ENCODE assay signal across 2 cellular contexts in the genomic region with DNA sequence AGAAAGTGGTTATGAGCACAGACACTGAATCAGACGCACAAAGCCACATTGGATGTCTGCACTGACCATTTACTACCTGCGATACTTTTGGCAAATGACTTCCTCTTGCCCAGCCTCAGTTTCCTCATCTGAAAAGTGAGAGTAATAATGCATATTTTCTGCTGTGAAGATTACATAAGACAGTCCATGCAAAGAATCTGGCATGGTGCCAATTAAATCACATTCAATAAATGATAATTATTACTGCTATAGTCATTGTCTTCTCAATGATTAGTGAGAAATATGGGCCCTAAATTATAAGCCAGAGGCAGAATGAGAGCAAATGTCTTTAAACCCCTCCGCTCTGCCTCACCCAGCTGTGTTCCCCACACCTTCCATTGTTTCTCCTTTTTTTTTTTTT.
TF ChIP-seq lines count a peak whose summit lies in the region.

No MANE protein-coding gene starts in this region.

TF ChIP-seq in HEK293, 187 proteins besides CTCF, POLR2A, EP300 and RAD21:
- TF ChIP-seq, protein P1, sequence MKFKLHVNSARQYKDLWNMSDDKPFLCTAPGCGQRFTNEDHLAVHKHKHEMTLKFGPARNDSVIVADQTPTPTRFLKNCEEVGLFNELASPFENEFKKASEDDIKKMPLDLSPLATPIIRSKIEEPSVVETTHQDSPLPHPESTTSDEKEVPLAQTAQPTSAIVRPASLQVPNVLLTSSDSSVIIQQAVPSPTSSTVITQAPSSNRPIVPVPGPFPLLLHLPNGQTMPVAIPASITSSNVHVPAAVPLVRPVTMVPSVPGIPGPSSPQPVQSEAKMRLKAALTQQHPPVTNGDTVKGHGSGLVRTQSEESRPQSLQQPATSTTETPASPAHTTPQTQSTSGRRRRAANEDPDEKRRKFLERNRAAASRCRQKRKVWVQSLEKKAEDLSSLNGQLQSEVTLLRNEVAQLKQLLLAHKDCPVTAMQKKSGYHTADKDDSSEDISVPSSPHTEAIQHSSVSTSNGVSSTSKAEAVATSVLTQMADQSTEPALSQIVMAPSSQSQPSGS (tag by site-specific recombination; IDR thresholded peaks at IDR 0.05; ENCODE audit: low read depth), result no peak
- no peak for TF ChIP-seq ZNF785 (tag by site-specific recombination; IDR thresholded peaks at IDR 0.05)
- no peak for TF ChIP-seq GLIS2 (tag by site-specific recombination; IDR thresholded peaks at IDR 0.05)
- TF ChIP-seq ZNF184 (tag by site-specific recombination; IDR thresholded peaks at IDR 0.05), result peak; percentile 63; the same call in 1 of the 2 replicates
- TF ChIP-seq ZNF37A (tag by site-specific recombination; IDR thresholded peaks at IDR 0.05), result peak; percentile 46; the same call in 1 of the 2 replicates
- TF ChIP-seq ZIC2 (tag by site-specific recombination; IDR thresholded peaks at IDR 0.05), result no peak
- no peak for TF ChIP-seq ZNF621 (tag by site-specific recombination; IDR thresholded peaks at IDR 0.05)
- TF ChIP-seq ZNF549 (tag by site-specific recombination; IDR thresholded peaks at IDR 0.05), result no peak
- no peak for TF ChIP-seq ZNF548 (tag by site-specific recombination; IDR thresholded peaks at IDR 0.05)
- TF ChIP-seq, protein P2, sequence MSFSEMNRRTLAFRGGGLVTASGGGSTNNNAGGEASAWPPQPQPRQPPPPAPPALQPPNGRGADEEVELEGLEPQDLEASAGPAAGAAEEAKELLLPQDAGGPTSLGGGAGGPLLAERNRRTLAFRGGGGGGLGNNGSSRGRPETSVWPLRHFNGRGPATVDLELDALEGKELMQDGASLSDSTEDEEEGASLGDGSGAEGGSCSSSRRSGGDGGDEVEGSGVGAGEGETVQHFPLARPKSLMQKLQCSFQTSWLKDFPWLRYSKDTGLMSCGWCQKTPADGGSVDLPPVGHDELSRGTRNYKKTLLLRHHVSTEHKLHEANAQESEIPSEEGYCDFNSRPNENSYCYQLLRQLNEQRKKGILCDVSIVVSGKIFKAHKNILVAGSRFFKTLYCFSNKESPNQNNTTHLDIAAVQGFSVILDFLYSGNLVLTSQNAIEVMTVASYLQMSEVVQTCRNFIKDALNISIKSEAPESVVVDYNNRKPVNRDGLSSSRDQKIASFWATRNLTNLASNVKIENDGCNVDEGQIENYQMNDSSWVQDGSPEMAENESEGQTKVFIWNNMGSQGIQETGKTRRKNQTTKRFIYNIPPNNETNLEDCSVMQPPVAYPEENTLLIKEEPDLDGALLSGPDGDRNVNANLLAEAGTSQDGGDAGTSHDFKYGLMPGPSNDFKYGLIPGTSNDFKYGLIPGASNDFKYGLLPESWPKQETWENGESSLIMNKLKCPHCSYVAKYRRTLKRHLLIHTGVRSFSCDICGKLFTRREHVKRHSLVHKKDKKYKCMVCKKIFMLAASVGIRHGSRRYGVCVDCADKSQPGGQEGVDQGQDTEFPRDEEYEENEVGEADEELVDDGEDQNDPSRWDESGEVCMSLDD (tag by site-specific recombination; IDR thresholded peaks at IDR 0.05), result no peak
TF ChIP-seq in HEK293: peak in this region for 2.

TF ChIP-seq in K562, 482 proteins besides CTCF, POLR2A, EP300 and RAD21 (continued from another document):
- TF ChIP-seq, protein P3, sequence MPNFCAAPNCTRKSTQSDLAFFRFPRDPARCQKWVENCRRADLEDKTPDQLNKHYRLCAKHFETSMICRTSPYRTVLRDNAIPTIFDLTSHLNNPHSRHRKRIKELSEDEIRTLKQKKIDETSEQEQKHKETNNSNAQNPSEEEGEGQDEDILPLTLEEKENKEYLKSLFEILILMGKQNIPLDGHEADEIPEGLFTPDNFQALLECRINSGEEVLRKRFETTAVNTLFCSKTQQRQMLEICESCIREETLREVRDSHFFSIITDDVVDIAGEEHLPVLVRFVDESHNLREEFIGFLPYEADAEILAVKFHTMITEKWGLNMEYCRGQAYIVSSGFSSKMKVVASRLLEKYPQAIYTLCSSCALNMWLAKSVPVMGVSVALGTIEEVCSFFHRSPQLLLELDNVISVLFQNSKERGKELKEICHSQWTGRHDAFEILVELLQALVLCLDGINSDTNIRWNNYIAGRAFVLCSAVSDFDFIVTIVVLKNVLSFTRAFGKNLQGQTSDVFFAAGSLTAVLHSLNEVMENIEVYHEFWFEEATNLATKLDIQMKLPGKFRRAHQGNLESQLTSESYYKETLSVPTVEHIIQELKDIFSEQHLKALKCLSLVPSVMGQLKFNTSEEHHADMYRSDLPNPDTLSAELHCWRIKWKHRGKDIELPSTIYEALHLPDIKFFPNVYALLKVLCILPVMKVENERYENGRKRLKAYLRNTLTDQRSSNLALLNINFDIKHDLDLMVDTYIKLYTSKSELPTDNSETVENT (CRISPR knock-in tag; IDR thresholded peaks at IDR 0.05), result no peak
- TF ChIP-seq SMAD1 (IDR thresholded peaks at IDR 0.05; ENCODE audit: low read depth, low read length, partially characterized antibody), result peak; percentile 85
TF ChIP-seq in K562: peak in this region for 3.
